In genomic region chr9:19470567-19470966, GRCh38 we compare ENCODE assay signal across 16 cellular contexts.
DNase-seq lines count a peak whose midpoint lies in the region; ATAC-seq, FAIRE-seq and TF ChIP-seq lines count a peak whose summit lies in the region.
"Had no signal": no experiment of that assay in that cellular context is flagged by ENCODE, and none has a peak within 500 bp of the region (broad histone marks: within the 10 kb centered on the region; RNA-seq: fewer than 3 reads in every experiment).

No MANE protein-coding gene starts in this region.

- CTCF ChIA-PET in SK-N-SH (lab: Yijun Ruan, JAX) (interaction anchor here (1.0 to 2.0 kb wide), 20 partner anchors 11 to 1416 kb away, joined by 3 to 27 read pairs (median 4); no protein-coding TSS in a partner anchor), H1 (lab: Charles Lee; ENCODE audit: partially characterized antibody) (interaction anchor here (0.6 to 9.9 kb wide), 17 partner anchors 7 to 1634 kb away, joined by 3 to 72 read pairs (median 4); no protein-coding TSS in a partner anchor)

- no peak overlapping the region for H3K56ac ChIP-seq in H1 (replicated peaks; ENCODE audit: insufficient read length, low read depth, low read length)

- no peak for FAIRE-seq in H1 (lab: Jason Lieb, UNC)

- no peak overlapping the region for H2BK5ac ChIP-seq in H1 (ENCODE audit: low read depth, low read length)

- no peaks in the 10 kb centered on the region for H3F3A ChIP-seq in SK-N-SH (replicated peaks; ENCODE audit: insufficient read depth)

- DNase-seq in SK-N-SH: no peak
- DNase-seq in H1 (ENCODE audit: low read depth in 1 of 2, low spot score in 2 of 2): no peak
- peak; percentile 88 for DNase-seq in myocyte (ENCODE audit: low read depth)
- DNase-seq in stomach: no peak
- no peak for DNase-seq in NCI-H187 (lab: John Stamatoyannopoulos, UW)
- no peak for DNase-seq in NCI-H1436 (lab: John Stamatoyannopoulos, UW)
- DNase-seq: CD8-positive, alpha-beta memory T cell; DMS79 treated with DMSO at 0.1 percent for 48 hours; NCI-H146; NCI-H2081 treated with DMSO at 0.1 percent for 48 hours; NCI-H510A treated with DMSO at 0.1 percent for 48 hours had no signal

- TF ChIP-seq EP300 in SK-N-SH (IDR thresholded peaks at IDR 0.05; ENCODE audit: borderline replicate concordance in 1 of 2, low read depth in 1 of 2, low read length in 1 of 2) (no peak), H1 (IDR thresholded peaks at IDR 0.05; ENCODE audit: borderline replicate concordance in 1 of 2, low read depth in 2 of 2, low read length in 2 of 2) (no peak), stomach (IDR thresholded peaks at IDR 0.05) (no peak)

- H3K79me2 ChIP-seq in SK-N-SH (ENCODE audit: insufficient read depth) (no peaks in the 10 kb centered on the region), H1 (ENCODE audit: control insufficient read depth in 1 of 2, insufficient read depth in 2 of 2, low read length in 2 of 2) (no peaks in the 10 kb centered on the region)

- 0 out of 2 replicates have a peak overlapping the region, but pooled peaks have one; percentile 2 for H2AK5ac ChIP-seq in H1 (ENCODE audit: low read depth, low read length)

- H3K4me2 ChIP-seq in SK-N-SH (no peak overlapping the region), H1 (ENCODE audit: insufficient read depth in 1 of 2, low read depth in 2 of 2, low read length in 2 of 2) (no peak overlapping the region)
- H3K4me2 ChIP-seq: BLaER1 had no signal

- H4K91ac ChIP-seq in H1 (replicated peaks; ENCODE audit: insufficient read length, low read length): no peak overlapping the region

- intact Hi-C loops in stomach (cut with DNase I; ENCODE audit: low total_unique reads): no loop called here

- H2BK120ac ChIP-seq in H1 (replicated peaks; ENCODE audit: low read depth, low read length): no peak overlapping the region

- H3K4me3 ChIP-seq in SK-N-SH (ENCODE audit: low read depth in 2 of 2, low read length in 1 of 2): peak overlapping the region in 1 of 2 experiments; percentile 58; a peak in 1 of 4 replicates
- H3K4me3 ChIP-seq in H1 (ENCODE audit: extremely low read depth in 1 of 4, insufficient read depth in 2 of 4, low read depth in 3 of 4, low read length in 4 of 4): no peak overlapping the region
- no peak overlapping the region for H3K4me3 ChIP-seq in stomach
- H3K4me3 ChIP-seq: BLaER1 had no signal

- TF ChIP-seq RAD21 in SK-N-SH (IDR thresholded peaks at IDR 0.05; ENCODE audit: low read length) (no peak), H1 (IDR thresholded peaks at IDR 0.05 in 1 of 2, conservative IDR thresholded peaks at IDR 0.05 in 1 of 2; ENCODE audit: low read depth in 2 of 2, low read length in 2 of 2) (no peak)

- no peaks in the 10 kb centered on the region for H3K36me3 ChIP-seq in SK-N-SH (replicated peaks in 1 of 2; ENCODE audit: control insufficient read depth in 1 of 2, insufficient read depth in 2 of 2, low read length in 1 of 2)
- no peaks in the 10 kb centered on the region for H3K36me3 ChIP-seq in H1 (ENCODE audit: control insufficient read depth in 2 of 4, insufficient read depth in 4 of 4, low read length in 3 of 4)
- no peaks in the 10 kb centered on the region for H3K36me3 ChIP-seq in stomach
- H3K36me3 ChIP-seq: BLaER1 had no signal

- 54% methylated on average over 5 of the region's 5 CpGs for WGBS in SK-N-SH (ENCODE audit: low lambda C conversion rate)
- WGBS in H1 (ENCODE audit: extremely low coverage in 1 of 2, insufficient coverage in 1 of 2, insufficient read length in 1 of 2, insufficient replicate concordance in 2 of 2, low coverage in 1 of 2, low lambda C conversion rate in 2 of 2, missing lambda C conversion rate in 1 of 2), 2 experiments: 83% methylated on average over 5 of the region's 5 CpGs; no CpG with 5 or more reads in 1 of the 2 experiments
- 66 to 79% (median 71%) methylated on average over 5 of the region's 5 CpGs for WGBS in stomach, 5 donors

- H2BK15ac ChIP-seq in H1 (ENCODE audit: low read length): no peak overlapping the region

- H4K20me1 ChIP-seq in SK-N-SH (ENCODE audit: insufficient read depth) (no peaks in the 10 kb centered on the region), H1 (replicated peaks in 1 of 2; ENCODE audit: control insufficient read depth in 1 of 2, insufficient read depth in 2 of 2, low read length in 2 of 2) (no peaks in the 10 kb centered on the region)
- H4K20me1 ChIP-seq: BLaER1 had no signal

- H3K9ac ChIP-seq in SK-N-SH: no peak overlapping the region
- H3K9ac ChIP-seq in H1 (replicated peaks in 1 of 4; ENCODE audit: extremely low read depth in 1 of 4, low read depth in 3 of 4, low read length in 3 of 4): no peak overlapping the region
- H3K9ac ChIP-seq: BLaER1 had no signal

- no peak for ATAC-seq in SK-N-SH treated with all-trans-retinoic acid at 6 μM for 48 hours
- no peak for ATAC-seq in GM18498 (IDR thresholded peaks at IDR 0.05; ENCODE audit: unreplicated experiment)
- ATAC-seq: HCT116 had no signal

- H3K27ac ChIP-seq in SK-N-SH (ENCODE audit: low read depth in 2 of 2, low read length in 1 of 2) (no peak overlapping the region), H1 (ENCODE audit: low read depth, low read length) (no peak overlapping the region), stomach (no peak overlapping the region)
- H3K27ac ChIP-seq: 22Rv1, BLaER1 had no signal

- no peak overlapping the region for H2BK12ac ChIP-seq in H1 (ENCODE audit: low read depth, low read length)

- no peaks in the 10 kb centered on the region for H3K79me1 ChIP-seq in H1 (ENCODE audit: low read depth, low read length)

- H3K9me2 ChIP-seq in SK-N-SH: no peaks in the 10 kb centered on the region

- H3K4me1 ChIP-seq in SK-N-SH (ENCODE audit: control insufficient read depth in 1 of 2, insufficient read depth in 2 of 2, low read depth in 1 of 2, low read length in 1 of 2): peaks cover 0 to 10% of the 10 kb centered on the region in 2 experiments; a peak in 2 of 4 replicates
- peaks cover 0 to 7% (median 0%) of the 10 kb centered on the region in 4 experiments; a peak in 1 of 7 replicates for H3K4me1 ChIP-seq in H1 (replicated peaks in 1 of 4; ENCODE audit: control insufficient read depth in 3 of 4, insufficient read depth in 4 of 4, low read length in 3 of 4)
- peaks cover 0 to 11% (median 8%) of the 10 kb centered on the region in 4 donors for H3K4me1 ChIP-seq in stomach
- H3K4me1 ChIP-seq: BLaER1 had no signal

- H3K23me2 ChIP-seq in H1 (ENCODE audit: low read depth, low read length): 0 out of 2 replicates have a peak, but pooled peaks cover 2% of the 10 kb centered on the region

- H3K14ac ChIP-seq in H1 (ENCODE audit: insufficient read length): no peak overlapping the region

- H2AFZ ChIP-seq in SK-N-SH (ENCODE audit: low read depth) (peak overlapping the region; percentile 49; the same call in 1 of the 2 replicates), H1 (ENCODE audit: low read length) (no peak overlapping the region)

- POLR2A ChIA-PET in SK-N-SH (lab: Yijun Ruan, JAX): no interaction called here
- POLR2A ChIA-PET in H1 (lab: Charles Lee; ENCODE audit: partially characterized antibody): interaction anchor here (1.3 kb wide), 1 partner anchor 95 kb away, joined by 3 read pairs; no protein-coding TSS in a partner anchor

- TF ChIP-seq CTCF in SK-N-SH (IDR thresholded peaks at IDR 0.05) (no peak), H1 (IDR thresholded peaks at IDR 0.05; ENCODE audit: control extremely low read depth in 1 of 3, insufficient read depth in 1 of 3, low read depth in 1 of 3, low read length in 3 of 3) (no peak), stomach (IDR thresholded peaks at IDR 0.05) (no peak)

- H4K8ac ChIP-seq in H1 (ENCODE audit: extremely low read depth, insufficient read depth, low read length): no peak overlapping the region

- H3K27me3 ChIP-seq in SK-N-SH (ENCODE audit: insufficient read depth) (peaks cover 4% of the 10 kb centered on the region; the same call in 1 of the 2 replicates), H1 (replicated peaks in 1 of 4; ENCODE audit: control insufficient read depth in 3 of 4, extremely low read depth in 1 of 4, insufficient read depth in 3 of 4, low read length in 3 of 4) (peaks cover 0 to 2% (median 0%) of the 10 kb centered on the region in 4 experiments; a peak in 2 of 7 replicates), stomach (no peaks in the 10 kb centered on the region)
- H3K27me3 ChIP-seq: BLaER1 had no signal

- no peak overlapping the region for H2BK20ac ChIP-seq in H1 (ENCODE audit: low read length)

- no peak overlapping the region for H4K5ac ChIP-seq in H1 (ENCODE audit: insufficient read length, low read depth, low read length)

- TF ChIP-seq POLR2A in H1 (IDR thresholded peaks at IDR 0.05; ENCODE audit: control extremely low read depth in 1 of 2, low read depth in 2 of 2, low read length in 2 of 2) (no peak), stomach (IDR thresholded peaks at IDR 0.05) (no peak)

- no peaks in the 10 kb centered on the region for H3K9me3 ChIP-seq in SK-N-SH
- no peaks in the 10 kb centered on the region for H3K9me3 ChIP-seq in H1 (ENCODE audit: insufficient read depth in 2 of 2, low read depth in 1 of 2, low read length in 1 of 2)
- H3K9me3 ChIP-seq in stomach: no peaks in the 10 kb centered on the region
- H3K9me3 ChIP-seq: BLaER1 had no signal

- no peak overlapping the region for H3K4ac ChIP-seq in H1 (replicated peaks; ENCODE audit: insufficient read length, low read depth, low read length)

- H3K18ac ChIP-seq in H1 (ENCODE audit: extremely low read depth, low read length): no peak overlapping the region

- no peak overlapping the region for H3K23ac ChIP-seq in H1 (ENCODE audit: insufficient read length)

TF ChIP-seq in SK-N-SH, 30 proteins besides CTCF, POLR2A, EP300 and RAD21 (continues in another document):
- TF ChIP-seq GABPA (IDR thresholded peaks at IDR 0.05; ENCODE audit: low read depth) (no peak), TEAD4 (IDR thresholded peaks at IDR 0.05; ENCODE audit: borderline replicate concordance, insufficient read depth) (no peak)

TF ChIP-seq in SK-N-SH treated with all-trans-retinoic acid at 6 μM for 48 hours, 23 proteins besides CTCF, POLR2A, EP300 and RAD21 (continues in another document):
- TF ChIP-seq ZC3H10 (CRISPR knock-in tag; IDR thresholded peaks at IDR 0.05): no peak
- TF ChIP-seq GLIS3 (CRISPR knock-in tag; IDR thresholded peaks at IDR 0.05): no peak
- no peak for TF ChIP-seq PPARA (CRISPR knock-in tag; IDR thresholded peaks at IDR 0.05; ENCODE audit: borderline replicate concordance)

TF ChIP-seq in H1, 55 proteins besides CTCF, POLR2A, EP300 and RAD21 (continues in another document):
- TF ChIP-seq USF2 (IDR thresholded peaks at IDR 0.05; ENCODE audit: low read length) (no peak), SUZ12 (IDR thresholded peaks at IDR 0.05; ENCODE audit: low read length) (no peak), SIRT6 (IDR thresholded peaks at IDR 0.05; ENCODE audit: low read length) (no peak), HDAC2 (IDR thresholded peaks at IDR 0.05; ENCODE audit: borderline replicate concordance in 1 of 2, low read depth in 2 of 2, low read length in 2 of 2) (no peak), HDAC6 (IDR thresholded peaks at IDR 0.05; ENCODE audit: low read depth, low read length) (no peak)
